In the genomic region with DNA sequence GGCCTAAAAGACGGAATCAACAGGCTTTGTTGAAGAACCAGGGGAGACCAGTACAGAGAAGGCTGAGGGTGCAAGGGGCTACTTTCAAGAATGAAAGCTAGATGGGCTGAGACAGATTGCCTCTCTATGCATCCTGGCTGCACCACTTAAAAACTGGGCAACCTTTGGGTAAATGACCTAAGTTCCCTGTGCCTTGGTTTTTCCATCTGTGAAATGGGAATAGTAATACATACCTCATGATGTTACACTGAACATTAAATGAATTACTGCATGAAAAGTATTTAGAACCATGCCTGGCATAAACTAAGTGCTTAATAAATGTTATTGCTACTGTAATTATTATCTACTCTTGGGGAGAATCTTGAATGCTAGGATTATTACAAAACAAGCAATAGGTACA, we compare ENCODE assay signal across 29 cellular contexts.
"Had no signal": no experiment of that assay in that cellular context is flagged by ENCODE, and none has a peak within 500 bp of the region (broad histone marks: within the 10 kb centered on the region; RNA-seq: fewer than 3 reads in every experiment).

No MANE protein-coding gene starts in this region.

- H3K4me1 Mint-ChIP-seq: stimulated activated naive CD8-positive, alpha-beta T cell treated with anti-CD3 and anti-CD28 coated beads, Interleukin-15, amount 100 ng/mL, for 72 hours had no signal

- H3K36me3 ChIP-seq: neutrophil, pancreas, suprapubic skin, tibial artery, transverse colon, upper lobe of right lung, uterus had no signal

- H3K27ac ChIP-seq: neutrophil, pancreas, suprapubic skin, testis, tibial artery, transverse colon, upper lobe of right lung had no signal

- H3K4me3 Mint-ChIP-seq: naive thymus-derived CD8-positive, alpha-beta T cell; natural killer cell treated with Interleukin-12 subunit alpha and Interleukin-12 subunit beta and Interleukin-15 and Interleukin-18, amount 100 ng/mL, for 72 hours; nephron progenitor cell; neural crest cell; stimulated activated effector memory CD8-positive, alpha-beta T cell treated with anti-CD3 and anti-CD28 coated beads, Interleukin-12 subunit alpha, Interleukin-12 subunit beta, amount 100 ng/mL, for 72 hours; stimulated activated naive CD8-positive, alpha-beta T cell treated with anti-CD3 and anti-CD28 coated beads, Interleukin-15, amount 100 ng/mL, for 72 hours; type B pancreatic cell had no signal

- H3K36me3 Mint-ChIP-seq: naive B cell; natural killer cell treated with Interleukin-12 subunit alpha and Interleukin-12 subunit beta and Interleukin-15 and Interleukin-18, amount 100 ng/mL, for 72 hours; stimulated activated effector memory CD8-positive, alpha-beta T cell treated with anti-CD3 and anti-CD28 coated beads, Interleukin-12 subunit alpha, Interleukin-12 subunit beta, amount 100 ng/mL, for 72 hours had no signal

- H3K4me1 ChIP-seq: testis, tibial artery had no signal

- H3K9me3 Mint-ChIP-seq: naive B cell; naive thymus-derived CD8-positive, alpha-beta T cell; natural killer cell treated with Interleukin-12 subunit alpha and Interleukin-12 subunit beta and Interleukin-15 and Interleukin-18, amount 100 ng/mL, for 72 hours; nephron progenitor cell; neural crest cell; stimulated activated effector memory CD8-positive, alpha-beta T cell treated with anti-CD3 and anti-CD28 coated beads, Interleukin-12 subunit alpha, Interleukin-12 subunit beta, amount 100 ng/mL, for 72 hours; stimulated activated naive CD8-positive, alpha-beta T cell treated with anti-CD3 and anti-CD28 coated beads, Interleukin-15, amount 100 ng/mL, for 72 hours; type B pancreatic cell had no signal

- H3K27me3 ChIP-seq: neutrophil, pancreas, suprapubic skin, testis, tibial artery, transverse colon, upper lobe of right lung, uterus had no signal

- H3K9me3 ChIP-seq: neutrophil, pancreas, psoas muscle, suprapubic skin, testis, tibial artery, transverse colon, upper lobe of right lung, uterus had no signal

- ATAC-seq: naive thymus-derived CD8-positive, alpha-beta T cell; natural killer cell treated with Interleukin-12 subunit alpha and Interleukin-12 subunit beta and Interleukin-15 and Interleukin-18, amount 100 ng/mL, for 72 hours; pancreas; psoas muscle; sciatic nerve; stimulated activated effector memory CD8-positive, alpha-beta T cell treated with anti-CD3 and anti-CD28 coated beads, Interleukin-12 subunit alpha, Interleukin-12 subunit beta, amount 100 ng/mL, for 72 hours; stimulated activated naive CD8-positive, alpha-beta T cell treated with anti-CD3 and anti-CD28 coated beads, Interleukin-15, amount 100 ng/mL, for 72 hours; stimulated activated naive CD8-positive, alpha-beta T cell treated with anti-CD3 and anti-CD28 coated beads, Interleukin-15, Interleukin-2, amounts not matched to agents 100 U/mL and 50 U/mL, for 24 hours; upper lobe of right lung had no signal

- H3K27me3 Mint-ChIP-seq: naive B cell; naive thymus-derived CD8-positive, alpha-beta T cell; natural killer cell treated with Interleukin-12 subunit alpha and Interleukin-12 subunit beta and Interleukin-15 and Interleukin-18, amount 100 ng/mL, for 72 hours; stimulated activated naive CD8-positive, alpha-beta T cell treated with anti-CD3 and anti-CD28 coated beads, Interleukin-15, amount 100 ng/mL, for 72 hours had no signal

- H3K27ac Mint-ChIP-seq: natural killer cell treated with Interleukin-12 subunit alpha and Interleukin-12 subunit beta and Interleukin-15 and Interleukin-18, amount 100 ng/mL, for 72 hours; nephron progenitor cell; progenitor cell of endocrine pancreas; stimulated activated effector memory CD8-positive, alpha-beta T cell treated with anti-CD3 and anti-CD28 coated beads, Interleukin-12 subunit alpha, Interleukin-12 subunit beta, amount 100 ng/mL, for 72 hours; stimulated activated naive CD8-positive, alpha-beta T cell treated with anti-CD3 and anti-CD28 coated beads, Interleukin-15, amount 100 ng/mL, for 72 hours; type B pancreatic cell had no signal

- FAIRE-seq: pancreas had no signal

- H3K4me3 ChIP-seq: pancreas, psoas muscle, skin epidermis, suprapubic skin, testis, tibial artery, transverse colon, upper lobe of right lung, uterus had no signal

- DNase-seq: naive B cell; naive thymus-derived CD8-positive, alpha-beta T cell; nephron progenitor cell; nucleus accumbens; pancreas; psoas muscle; right cardiac atrium; stimulated activated CD4-positive, alpha-beta T cell treated with anti-CD3 and anti-CD28 coated beads, Interleukin-15, amount 100 ng/mL, for 24 hours; stimulated activated CD4-positive, alpha-beta T cell treated with anti-CD3 and anti-CD28 coated beads, Interleukin-2, amount 100 ng/mL, for 24 hours; stimulated activated CD4-positive, alpha-beta T cell treated with anti-CD3 and anti-CD28 coated beads, Interleukin-2, amount 100 ng/mL, for 48 hours; stimulated activated CD4-positive, alpha-beta T cell treated with anti-CD3 and anti-CD28 coated beads, Interleukin-4, amount 100 ng/mL, for 24 hours; stimulated activated naive CD4-positive, alpha-beta T cell; stimulated activated naive CD8-positive, alpha-beta T cell treated with anti-CD3 and anti-CD28 coated beads, Interleukin-15, amount 100 ng/mL, for 72 hours; stimulated activated naive CD8-positive, alpha-beta T cell treated with anti-CD3 and anti-CD28 coated beads, Interleukin-15, Interleukin-2, amounts not matched to agents 100 U/mL and 50 U/mL, for 24 hours; substantia nigra; testis; tibial artery; transverse colon; upper lobe of right lung; uterus had no signal
